Comparison of ENCODE assay signal across 21 cellular contexts in genomic region chr6:121885399-121886152, GRCh38.
DNase-seq lines count a peak whose midpoint lies in the region; ATAC-seq and TF ChIP-seq lines count a peak whose summit lies in the region.
"Had no signal": no experiment of that assay in that cellular context is flagged by ENCODE, and none has a peak within 500 bp of the region (broad histone marks: within the 10 kb centered on the region; RNA-seq: fewer than 3 reads in every experiment).

No MANE protein-coding gene starts in this region.

- H3K9me3 Mint-ChIP-seq in type B pancreatic cell = peaks cover 11% of the 10 kb centered on the region
- no peaks in the 10 kb centered on the region for H3K9me3 Mint-ChIP-seq in stimulated activated naive B cell treated with anti-CD40 and anti-IgM and Interleukin-4, amounts not matched to agents 10 μg/mL and 1 μg/mL and 100 μg/mL, for 72 hours
- H3K9me3 Mint-ChIP-seq: activated CD8-positive, alpha-beta T cell treated with anti-CD3 and anti-CD28 coated beads for 36 hours; activated naive CD4-positive, alpha-beta T cell treated with anti-CD3 and anti-CD28 coated beads, Interleukin-2, amount 50 U/mL, for 72 hours; activated T-cell treated with anti-CD3 and anti-CD28 coated beads, Interleukin-2, amount 50 U/mL, for 4 hours had no signal

- CTCF ChIA-PET in HCT116 (lab: Charles Lee) = no interaction called here

- no peak for TF ChIP-seq POLR2A in HCT116 (IDR thresholded peaks at IDR 0.05; ENCODE audit: borderline replicate concordance, extremely low read depth, insufficient read depth, insufficient read length)

- H3K27me3 Mint-ChIP-seq in type B pancreatic cell = no peaks in the 10 kb centered on the region
- no peaks in the 10 kb centered on the region for H3K27me3 Mint-ChIP-seq in stimulated activated naive B cell treated with anti-CD40 and anti-IgM and Interleukin-4, amounts not matched to agents 10 μg/mL and 1 μg/mL and 100 μg/mL, for 72 hours
- H3K27me3 Mint-ChIP-seq: activated CD8-positive, alpha-beta T cell treated with anti-CD3 and anti-CD28 coated beads for 36 hours had no signal

- no peak for TF ChIP-seq CTCF in HCT116 (IDR thresholded peaks at IDR 0.05 in 2 of 3, conservative IDR thresholded peaks at IDR 0.05 in 1 of 3; ENCODE audit: borderline replicate concordance in 1 of 3, insufficient read depth in 1 of 3, low read depth in 2 of 3, low read length in 2 of 3)
- no peak for TF ChIP-seq CTCF in hepatocyte (IDR thresholded peaks at IDR 0.05; ENCODE audit: poor library complexity)
- no peak for TF ChIP-seq CTCF in type B pancreatic cell (conservative IDR thresholded peaks at IDR 0.05)
- TF ChIP-seq CTCF in heart right ventricle (IDR thresholded peaks at IDR 0.05) = no peak

- H3K27me3 ChIP-seq in HCT116 (ENCODE audit: insufficient read depth, low read length) (no peaks in the 10 kb centered on the region), adipocyte (replicated peaks; ENCODE audit: control insufficient read depth, insufficient read depth, low read length) (no peaks in the 10 kb centered on the region), hepatocyte (no peaks in the 10 kb centered on the region), heart right ventricle (no peaks in the 10 kb centered on the region)
- H3K27me3 ChIP-seq: BLaER1 treated with 17β-estradiol and CSF1 and Interleukin-3, amounts not matched to agents 10 nM and 100 nM had no signal

- 40% methylated on average over 3 of the region's 3 CpGs for WGBS in hepatocyte (ENCODE audit: low lambda C conversion rate, missing lambda C conversion rate)
- WGBS in heart right ventricle, 2 donors = 89 to 95% methylated on average over 3 of the region's 3 CpGs

- H3K4me1 ChIP-seq in HCT116 (ENCODE audit: control insufficient read depth in 1 of 2, insufficient read depth in 2 of 2, low read length in 2 of 2) (peaks cover 0 to 7% of the 10 kb centered on the region in 2 experiments; a peak in 1 of 4 replicates), adipocyte (ENCODE audit: control insufficient read depth, insufficient read depth, low read length) (peaks cover 52% of the 10 kb centered on the region), hepatocyte (ENCODE audit: insufficient read depth) (peaks cover 28% of the 10 kb centered on the region), heart right ventricle (peaks cover 0 to 13% (median 5%) of the 10 kb centered on the region in 9 donors)

- TF ChIP-seq RAD21 in HCT116 (IDR thresholded peaks at IDR 0.05; ENCODE audit: low read depth) = no peak

- H3K27ac Mint-ChIP-seq in type B pancreatic cell = peak overlapping the region; percentile 59
- no peak overlapping the region for H3K27ac Mint-ChIP-seq in stimulated activated naive B cell treated with anti-CD40 and anti-IgM and Interleukin-4, amounts not matched to agents 10 μg/mL and 1 μg/mL and 100 μg/mL, for 72 hours
- H3K27ac Mint-ChIP-seq: activated CD8-positive, alpha-beta T cell treated with anti-CD3 and anti-CD28 coated beads for 36 hours; immature natural killer cell; natural killer cell had no signal

- H3K4me3 ChIP-seq in HCT116 (replicated peaks in 1 of 2; ENCODE audit: low read depth in 1 of 2, low read length in 2 of 2) (no peak overlapping the region), adipocyte (ENCODE audit: low read length) (peak overlapping the region; percentile 7), hepatocyte (no peak overlapping the region), heart right ventricle (no peak overlapping the region)
- H3K4me3 ChIP-seq: BLaER1 treated with 17β-estradiol and CSF1 and Interleukin-3, amounts not matched to agents 10 nM and 100 nM had no signal

- H3K79me2 ChIP-seq in HCT116 (ENCODE audit: insufficient read depth, low read length) (no peaks in the 10 kb centered on the region), hepatocyte (no peaks in the 10 kb centered on the region)

- BruUV-seq in HCT116 (replicated peaks; lab: Mats Ljungman, UMichigan) = no TSS peak

- no peak for ATAC-seq in HCT116
- no peak for ATAC-seq in heart right ventricle
- ATAC-seq in stimulated activated naive B cell treated with anti-CD40 and anti-IgM and Interleukin-4, amounts not matched to agents 10 μg/mL and 1 μg/mL and 100 μg/mL, for 72 hours (replicated peaks) = no peak
- ATAC-seq: activated CD8-positive, alpha-beta T cell treated with anti-CD3 and anti-CD28 coated beads for 36 hours; activated naive CD4-positive, alpha-beta T cell treated with anti-CD3 and anti-CD28 coated beads, Interleukin-2, amount 50 U/mL, for 72 hours; activated T-cell treated with anti-CD3 and anti-CD28 coated beads, Interleukin-2, amount 50 U/mL, for 4 hours; natural killer cell had no signal

- H3K9me3 ChIP-seq in HCT116 (ENCODE audit: control insufficient read depth in 1 of 2, insufficient read depth in 1 of 2, low read depth in 1 of 2, low read length in 2 of 2) = no peaks in the 10 kb centered on the region
- H3K9me3 ChIP-seq in adipocyte (ENCODE audit: control insufficient read depth, low read length) = no peaks in the 10 kb centered on the region
- no peaks in the 10 kb centered on the region for H3K9me3 ChIP-seq in hepatocyte (ENCODE audit: low read depth)
- peaks cover 0 to 3% (median 0%) of the 10 kb centered on the region in 11 donors for H3K9me3 ChIP-seq in heart right ventricle
- H3K9me3 ChIP-seq: BLaER1 treated with 17β-estradiol and CSF1 and Interleukin-3, amounts not matched to agents 10 nM and 100 nM had no signal

- RAD21 ChIA-PET in HCT116 (lab: Charles Lee; ENCODE audit: low non-redundant PET in 1 of 2, low total read pairs in 2 of 2, uncharacterized antibody in 2 of 2, unreplicated experiment in 2 of 2) = no interaction called here

- H3K4me2 ChIP-seq in HCT116 (ENCODE audit: low read length) (no peak overlapping the region), hepatocyte (peak overlapping the region; percentile 39)
- H3K4me2 ChIP-seq: BLaER1 treated with 17β-estradiol and CSF1 and Interleukin-3, amounts not matched to agents 10 nM and 100 nM had no signal

- H3K36me3 Mint-ChIP-seq in type B pancreatic cell = no peaks in the 10 kb centered on the region
- no peaks in the 10 kb centered on the region for H3K36me3 Mint-ChIP-seq in stimulated activated naive B cell treated with anti-CD40 and anti-IgM and Interleukin-4, amounts not matched to agents 10 μg/mL and 1 μg/mL and 100 μg/mL, for 72 hours
- H3K36me3 Mint-ChIP-seq: activated naive CD4-positive, alpha-beta T cell treated with anti-CD3 and anti-CD28 coated beads, Interleukin-2, amount 50 U/mL, for 72 hours; natural killer cell had no signal

- H4K20me1 ChIP-seq in HCT116 (ENCODE audit: insufficient read depth) (no peaks in the 10 kb centered on the region), hepatocyte (ENCODE audit: insufficient read depth, poor library complexity, severe bottlenecking) (no peaks in the 10 kb centered on the region)
- H4K20me1 ChIP-seq: BLaER1 treated with 17β-estradiol and CSF1 and Interleukin-3, amounts not matched to agents 10 nM and 100 nM had no signal

- H3K9me2 ChIP-seq in HCT116 (ENCODE audit: insufficient read depth) (no peaks in the 10 kb centered on the region), hepatocyte (replicated peaks; ENCODE audit: insufficient read depth) (no peaks in the 10 kb centered on the region)

- H3K4me1 Mint-ChIP-seq in type B pancreatic cell (ENCODE audit: unreplicated experiment) = peaks cover 14% of the 10 kb centered on the region
- no peaks in the 10 kb centered on the region for H3K4me1 Mint-ChIP-seq in stimulated activated naive B cell treated with anti-CD40 and anti-IgM and Interleukin-4, amounts not matched to agents 10 μg/mL and 1 μg/mL and 100 μg/mL, for 72 hours
- H3K4me1 Mint-ChIP-seq: immature natural killer cell, natural killer cell had no signal

- DNase-seq in HCT116 (ENCODE audit: low read depth, low spot score) (no peak), adipocyte (ENCODE audit: low read depth) (peak; percentile 65), hepatocyte (ENCODE audit: low spot score) (peak; percentile 58), type B pancreatic cell (ENCODE audit: extremely low spot score, unreplicated experiment) (no peak), heart right ventricle (no peak)
- DNase-seq in activated CD4-positive, alpha-beta T cell treated with anti-CD3 and anti-CD28 coated beads, Interleukin-2, amount 50 U/mL, for 1 hour = no peak
- no peak for DNase-seq in stimulated activated naive B cell treated with anti-CD40 and anti-IgM and Interleukin-4, amounts not matched to agents 10 μg/mL and 1 μg/mL and 100 μg/mL, for 72 hours
- DNase-seq: activated CD8-positive, alpha-beta T cell treated with anti-CD3 and anti-CD28 coated beads for 36 hours; activated T-cell treated with anti-CD3 and anti-CD28 coated beads, Interleukin-2, amount 50 U/mL, for 4 hours; DMS 273 treated with DMSO at 0.1 percent for 48 hours; immature natural killer cell; natural killer cell; NCI-H187; NCI-H524; Right ventricle myocardium superior; stimulated activated CD4-positive, alpha-beta T cell treated with anti-CD3 and anti-CD28 coated beads, Interleukin-2, amount 100 ng/mL, for 48 hours; T-helper 1 cell; WERI-Rb-1 had no signal

- intact Hi-C loops in HCT116 (cut with micrococcal nuclease) (no loop called here), heart right ventricle (cut with DNase I) (no loop called here)

- H3K9ac ChIP-seq in HCT116 (ENCODE audit: low read length) (no peak overlapping the region), adipocyte (ENCODE audit: low read length) (no peak overlapping the region)
- H3K9ac ChIP-seq: BLaER1 treated with 17β-estradiol and CSF1 and Interleukin-3, amounts not matched to agents 10 nM and 100 nM had no signal

- POLR2A ChIA-PET in HCT116 (lab: Charles Lee) = no interaction called here

- no peak overlapping the region for H3K4me3 Mint-ChIP-seq in type B pancreatic cell
- H3K4me3 Mint-ChIP-seq in stimulated activated naive B cell treated with anti-CD40 and anti-IgM and Interleukin-4, amounts not matched to agents 10 μg/mL and 1 μg/mL and 100 μg/mL, for 72 hours = no peak overlapping the region
- H3K4me3 Mint-ChIP-seq: activated CD8-positive, alpha-beta T cell treated with anti-CD3 and anti-CD28 coated beads for 36 hours; activated T-cell treated with anti-CD3 and anti-CD28 coated beads, Interleukin-2, amount 50 U/mL, for 4 hours; immature natural killer cell; natural killer cell had no signal

- H2AFZ ChIP-seq in HCT116 (ENCODE audit: low read depth, low read length, poor library complexity, severe bottlenecking) = peak overlapping the region; percentile 60
- H2AFZ ChIP-seq in hepatocyte = no peak overlapping the region

- H3K36me3 ChIP-seq in HCT116 (ENCODE audit: control insufficient read depth in 1 of 2, insufficient read depth in 2 of 2, low read length in 2 of 2) (no peaks in the 10 kb centered on the region), adipocyte (ENCODE audit: control insufficient read depth, insufficient read depth, low read length, severe bottlenecking) (no peaks in the 10 kb centered on the region), hepatocyte (replicated peaks; ENCODE audit: insufficient read depth, low read depth) (no peaks in the 10 kb centered on the region), heart right ventricle (no peaks in the 10 kb centered on the region)
- H3K36me3 ChIP-seq: BLaER1 treated with 17β-estradiol and CSF1 and Interleukin-3, amounts not matched to agents 10 nM and 100 nM; WERI-Rb-1 had no signal

- H3K27ac ChIP-seq in HCT116 (ENCODE audit: low read depth, low read length) (no peak overlapping the region), hepatocyte (peak overlapping the region; percentile 79), heart right ventricle (no peak overlapping the region)
- H3K27ac ChIP-seq: BLaER1 treated with 17β-estradiol and CSF1 and Interleukin-3, amounts not matched to agents 10 nM and 100 nM; epithelial cell of prostate; WERI-Rb-1 had no signal

Comparison
In these comparisons a context has a peak if more than half of its experiments do, and no peak if none do; other contexts are left out.
1. DNase-seq: peak in adipocyte (single experiment) and hepatocyte (single experiment); none in HCT116 (single experiment), type B pancreatic cell (single experiment), activated CD4-positive, alpha-beta T cell treated with anti-CD3 and anti-CD28 coated beads, Interleukin-2, amount 50 U/mL, for 1 hour (single experiment), heart right ventricle (0 of 2) and stimulated activated naive B cell treated with anti-CD40 and anti-IgM and Interleukin-4, amounts not matched to agents 10 μg/mL and 1 μg/mL and 100 μg/mL, for 72 hours (single experiment).